18 cellular contexts compared by ENCODE assay signal in genomic region chr4:14924080-14924916, GRCh38.
A peak's percentile ranks its signal among the peaks of the same experiment; 100 is the strongest.
DNase-seq lines count a peak whose midpoint lies in the region; ATAC-seq, FAIRE-seq and TF ChIP-seq lines count a peak whose summit lies in the region.
"Had no signal": no experiment of that assay in that cellular context is flagged by ENCODE, and none has a peak within 500 bp of the region (broad histone marks: within the 10 kb centered on the region; RNA-seq: fewer than 3 reads in every experiment).

No MANE protein-coding gene starts in this region.

- intact Hi-C loops in CD8-positive, alpha-beta T cell (cut with DNase I, micrococcal nuclease), result no loop called here
- intact Hi-C loops in esophagus squamous epithelium (cut with DNase I), result no loop called here

- CTCF ChIA-PET in CD8-positive, alpha-beta T cell (lab: Charles Lee), result no interaction called here

- no peaks in the 10 kb centered on the region for H3K36me3 ChIP-seq in CD8-positive, alpha-beta T cell (ENCODE audit: insufficient read depth, low read length)
- H3K36me3 ChIP-seq in esophagus squamous epithelium, result no peaks in the 10 kb centered on the region

- no peaks in the 10 kb centered on the region for H3K9me3 ChIP-seq in CD8-positive, alpha-beta T cell (ENCODE audit: low read length)
- H3K9me3 ChIP-seq in esophagus squamous epithelium, result no peaks in the 10 kb centered on the region

- H3K36me3 Mint-ChIP-seq in CD8-positive, alpha-beta T cell, result no peaks in the 10 kb centered on the region
- H3K36me3 Mint-ChIP-seq in activated T-helper 17 cell treated with anti-CD3 and anti-CD28 coated beads, Interleukin-2, amount 50 U/mL, for 72 hours (ENCODE audit: low read depth), result no peaks in the 10 kb centered on the region
- no peaks in the 10 kb centered on the region for H3K36me3 Mint-ChIP-seq in naive thymus-derived CD8-positive, alpha-beta T cell

- no peaks in the 10 kb centered on the region for H3K4me1 ChIP-seq in CD8-positive, alpha-beta T cell (ENCODE audit: insufficient read depth, low read length)
- no peaks in the 10 kb centered on the region for H3K4me1 ChIP-seq in esophagus squamous epithelium

- POLR2A ChIA-PET in CD8-positive, alpha-beta T cell (lab: Charles Lee), result no interaction called here
- POLR2A ChIA-PET in naive thymus-derived CD8-positive, alpha-beta T cell (lab: Charles Lee), result interaction anchor here (1.5 kb wide), 1 partner anchor 77 kb away, joined by 3 read pairs; no protein-coding TSS in a partner anchor

- no peak overlapping the region for H3K4me3 ChIP-seq in CD8-positive, alpha-beta T cell (ENCODE audit: low read depth, low read length)
- no peak overlapping the region for H3K4me3 ChIP-seq in esophagus squamous epithelium

- no peak for TF ChIP-seq POLR2A in esophagus squamous epithelium (IDR thresholded peaks at IDR 0.05)

- no peak for DNase-seq in CD8-positive, alpha-beta T cell
- DNase-seq in GM19239 (ENCODE audit: insufficient read length, low spot score) (no peak), esophagus squamous epithelium (lab: John Stamatoyannopoulos, UW) (no peak), HK-2 (ENCODE audit: unreplicated experiment) (no peak), OCI-M1 (lab: John Stamatoyannopoulos, UW) (no peak)
- peak in 2 of 10 donors; percentile 65 to 66 for DNase-seq in naive thymus-derived CD8-positive, alpha-beta T cell
- DNase-seq: activated T-cell treated with anti-CD3 and anti-CD28 coated beads, Interleukin-2, amount 50 U/mL, for 48 hours; amniotic stem cell; GDM1; head of caudate nucleus; mesenchymal stem cell; NCI-H1436; stimulated activated CD4-positive, alpha-beta T cell treated with anti-CD3 and anti-CD28 coated beads, Interleukin-2, amount 100 ng/mL, for 24 hours; substantia nigra had no signal

- peak; percentile 36 for ATAC-seq in CD8-positive, alpha-beta T cell
- peak; percentile 53 for ATAC-seq in activated T-helper 17 cell treated with anti-CD3 and anti-CD28 coated beads, Interleukin-2, amount 50 U/mL, for 72 hours (replicated peaks)
- peak; percentile 49 to 52 for ATAC-seq in naive thymus-derived CD8-positive, alpha-beta T cell
- ATAC-seq: SK-N-SH treated with all-trans-retinoic acid at 6 μM for 48 hours had no signal

- H3K9me3 Mint-ChIP-seq in CD8-positive, alpha-beta T cell, result no peaks in the 10 kb centered on the region
- H3K9me3 Mint-ChIP-seq in activated T-helper 17 cell treated with anti-CD3 and anti-CD28 coated beads, Interleukin-2, amount 50 U/mL, for 72 hours, result no peaks in the 10 kb centered on the region
- H3K9me3 Mint-ChIP-seq in naive thymus-derived CD8-positive, alpha-beta T cell, result no peaks in the 10 kb centered on the region
- H3K9me3 Mint-ChIP-seq: nephron had no signal

- no peaks in the 10 kb centered on the region for H3K27me3 ChIP-seq in CD8-positive, alpha-beta T cell (ENCODE audit: insufficient read depth, low read length)
- no peaks in the 10 kb centered on the region for H3K27me3 ChIP-seq in esophagus squamous epithelium

- H3K4me1 Mint-ChIP-seq in CD8-positive, alpha-beta T cell (ENCODE audit: low read depth), result no peaks in the 10 kb centered on the region
- H3K4me1 Mint-ChIP-seq in activated T-helper 17 cell treated with anti-CD3 and anti-CD28 coated beads, Interleukin-2, amount 50 U/mL, for 72 hours, result no peaks in the 10 kb centered on the region
- H3K4me1 Mint-ChIP-seq in naive thymus-derived CD8-positive, alpha-beta T cell, result no peaks in the 10 kb centered on the region
- H3K4me1 Mint-ChIP-seq: nephron had no signal

- TF ChIP-seq CTCF in CD8-positive, alpha-beta T cell (IDR thresholded peaks at IDR 0.05), result no peak
- no peak for TF ChIP-seq CTCF in esophagus squamous epithelium (IDR thresholded peaks at IDR 0.05)

- no peak overlapping the region for H3K4me3 Mint-ChIP-seq in CD8-positive, alpha-beta T cell
- no peak overlapping the region for H3K4me3 Mint-ChIP-seq in activated T-helper 17 cell treated with anti-CD3 and anti-CD28 coated beads, Interleukin-2, amount 50 U/mL, for 72 hours
- no peak overlapping the region for H3K4me3 Mint-ChIP-seq in naive thymus-derived CD8-positive, alpha-beta T cell
- H3K4me3 Mint-ChIP-seq: nephron had no signal

- 74 to 85% methylated on average over 4 of the region's 4 CpGs for WGBS in esophagus squamous epithelium, 2 donors

- H3K27ac ChIP-seq in CD8-positive, alpha-beta T cell (ENCODE audit: low read depth, low read length), result no peak overlapping the region
- peak overlapping the region in 1 of 4 donors; percentile 7 for H3K27ac ChIP-seq in esophagus squamous epithelium

- H3K27me3 Mint-ChIP-seq in CD8-positive, alpha-beta T cell (ENCODE audit: low read depth), result no peaks in the 10 kb centered on the region
- H3K27me3 Mint-ChIP-seq in activated T-helper 17 cell treated with anti-CD3 and anti-CD28 coated beads, Interleukin-2, amount 50 U/mL, for 72 hours, result no peaks in the 10 kb centered on the region
- peaks cover 0 to 3% (median 0%) of the 10 kb centered on the region in 5 donors for H3K27me3 Mint-ChIP-seq in naive thymus-derived CD8-positive, alpha-beta T cell

- peak; percentile 60 for FAIRE-seq in GM19239 (lab: Jason Lieb, UNC)
- FAIRE-seq: D721Med had no signal

- no peak overlapping the region for H3K27ac Mint-ChIP-seq in CD8-positive, alpha-beta T cell
- no peak overlapping the region for H3K27ac Mint-ChIP-seq in activated T-helper 17 cell treated with anti-CD3 and anti-CD28 coated beads, Interleukin-2, amount 50 U/mL, for 72 hours
- H3K27ac Mint-ChIP-seq in naive thymus-derived CD8-positive, alpha-beta T cell, result peak overlapping the region in 1 of 10 donors; percentile 9
- H3K27ac Mint-ChIP-seq: nephron had no signal
